1 cellular context compared by ENCODE assay signal in the genomic region with DNA sequence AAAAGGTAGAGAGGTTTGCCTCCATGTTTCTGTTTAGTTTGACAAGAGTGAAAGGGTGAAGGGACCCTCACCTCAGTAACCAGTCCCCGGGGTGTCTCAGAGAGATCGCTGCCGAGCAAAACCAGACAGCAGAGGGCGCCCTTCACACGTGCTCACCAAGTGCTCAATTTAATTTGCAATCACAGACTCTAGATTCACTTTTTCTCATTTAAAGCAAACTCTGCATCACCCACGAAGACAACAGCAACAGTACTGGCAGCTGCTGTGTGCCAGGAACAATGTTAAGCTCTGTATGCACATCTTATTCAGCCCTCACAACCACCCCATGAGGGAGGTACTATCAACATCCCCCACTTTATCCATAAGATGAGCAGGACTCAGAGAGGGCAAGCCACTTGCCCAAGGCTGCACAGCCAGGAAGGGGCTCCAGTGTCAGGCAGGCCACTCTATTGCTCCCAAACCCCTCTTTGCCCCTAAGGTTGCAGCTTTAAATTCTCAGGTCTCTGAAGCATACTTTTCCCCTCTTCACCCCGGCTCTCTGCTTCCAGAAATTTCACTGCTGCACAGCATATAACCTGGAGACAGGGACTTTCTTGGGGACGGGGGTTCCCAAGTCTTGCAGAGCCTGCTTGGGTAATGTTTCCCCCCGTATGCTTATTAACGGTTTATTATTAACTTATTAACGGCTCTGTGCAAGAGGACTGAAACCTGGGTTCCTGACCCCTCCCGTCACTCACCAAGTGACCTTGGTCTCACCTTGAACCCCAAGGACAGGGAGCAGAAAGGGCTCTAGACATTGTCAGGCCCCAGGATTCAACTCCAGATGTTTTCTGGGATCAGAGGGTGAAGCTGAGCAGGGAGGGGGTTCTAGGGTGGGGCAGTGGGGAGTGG.
TF ChIP-seq lines count a peak whose summit lies in the region.

No MANE protein-coding gene starts in this region.

TF ChIP-seq in HepG2, 621 proteins besides CTCF, POLR2A, EP300 and RAD21 (continued from another document and continues in another):
- TF ChIP-seq, protein P1, sequence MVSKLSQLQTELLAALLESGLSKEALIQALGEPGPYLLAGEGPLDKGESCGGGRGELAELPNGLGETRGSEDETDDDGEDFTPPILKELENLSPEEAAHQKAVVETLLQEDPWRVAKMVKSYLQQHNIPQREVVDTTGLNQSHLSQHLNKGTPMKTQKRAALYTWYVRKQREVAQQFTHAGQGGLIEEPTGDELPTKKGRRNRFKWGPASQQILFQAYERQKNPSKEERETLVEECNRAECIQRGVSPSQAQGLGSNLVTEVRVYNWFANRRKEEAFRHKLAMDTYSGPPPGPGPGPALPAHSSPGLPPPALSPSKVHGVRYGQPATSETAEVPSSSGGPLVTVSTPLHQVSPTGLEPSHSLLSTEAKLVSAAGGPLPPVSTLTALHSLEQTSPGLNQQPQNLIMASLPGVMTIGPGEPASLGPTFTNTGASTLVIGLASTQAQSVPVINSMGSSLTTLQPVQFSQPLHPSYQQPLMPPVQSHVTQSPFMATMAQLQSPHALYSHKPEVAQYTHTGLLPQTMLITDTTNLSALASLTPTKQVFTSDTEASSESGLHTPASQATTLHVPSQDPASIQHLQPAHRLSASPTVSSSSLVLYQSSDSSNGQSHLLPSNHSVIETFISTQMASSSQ (IDR thresholded peaks at IDR 0.05; ENCODE audit: low read depth): 0 out of 2 replicates have a peak, but pooled peaks have one; percentile 20
- TF ChIP-seq, protein P1 (CRISPR knock-in tag; IDR thresholded peaks at IDR 0.05; ENCODE audit: borderline replicate concordance): peak; percentile 71; the same call in 1 of the 2 replicates
- no peak for TF ChIP-seq SP1 (IDR thresholded peaks at IDR 0.05)
- TF ChIP-seq SP1 (CRISPR knock-in tag; IDR thresholded peaks at IDR 0.05): no peak
- no peak for TF ChIP-seq ZNF17 (CRISPR knock-in tag; IDR thresholded peaks at IDR 0.05)
- TF ChIP-seq, protein P2, sequence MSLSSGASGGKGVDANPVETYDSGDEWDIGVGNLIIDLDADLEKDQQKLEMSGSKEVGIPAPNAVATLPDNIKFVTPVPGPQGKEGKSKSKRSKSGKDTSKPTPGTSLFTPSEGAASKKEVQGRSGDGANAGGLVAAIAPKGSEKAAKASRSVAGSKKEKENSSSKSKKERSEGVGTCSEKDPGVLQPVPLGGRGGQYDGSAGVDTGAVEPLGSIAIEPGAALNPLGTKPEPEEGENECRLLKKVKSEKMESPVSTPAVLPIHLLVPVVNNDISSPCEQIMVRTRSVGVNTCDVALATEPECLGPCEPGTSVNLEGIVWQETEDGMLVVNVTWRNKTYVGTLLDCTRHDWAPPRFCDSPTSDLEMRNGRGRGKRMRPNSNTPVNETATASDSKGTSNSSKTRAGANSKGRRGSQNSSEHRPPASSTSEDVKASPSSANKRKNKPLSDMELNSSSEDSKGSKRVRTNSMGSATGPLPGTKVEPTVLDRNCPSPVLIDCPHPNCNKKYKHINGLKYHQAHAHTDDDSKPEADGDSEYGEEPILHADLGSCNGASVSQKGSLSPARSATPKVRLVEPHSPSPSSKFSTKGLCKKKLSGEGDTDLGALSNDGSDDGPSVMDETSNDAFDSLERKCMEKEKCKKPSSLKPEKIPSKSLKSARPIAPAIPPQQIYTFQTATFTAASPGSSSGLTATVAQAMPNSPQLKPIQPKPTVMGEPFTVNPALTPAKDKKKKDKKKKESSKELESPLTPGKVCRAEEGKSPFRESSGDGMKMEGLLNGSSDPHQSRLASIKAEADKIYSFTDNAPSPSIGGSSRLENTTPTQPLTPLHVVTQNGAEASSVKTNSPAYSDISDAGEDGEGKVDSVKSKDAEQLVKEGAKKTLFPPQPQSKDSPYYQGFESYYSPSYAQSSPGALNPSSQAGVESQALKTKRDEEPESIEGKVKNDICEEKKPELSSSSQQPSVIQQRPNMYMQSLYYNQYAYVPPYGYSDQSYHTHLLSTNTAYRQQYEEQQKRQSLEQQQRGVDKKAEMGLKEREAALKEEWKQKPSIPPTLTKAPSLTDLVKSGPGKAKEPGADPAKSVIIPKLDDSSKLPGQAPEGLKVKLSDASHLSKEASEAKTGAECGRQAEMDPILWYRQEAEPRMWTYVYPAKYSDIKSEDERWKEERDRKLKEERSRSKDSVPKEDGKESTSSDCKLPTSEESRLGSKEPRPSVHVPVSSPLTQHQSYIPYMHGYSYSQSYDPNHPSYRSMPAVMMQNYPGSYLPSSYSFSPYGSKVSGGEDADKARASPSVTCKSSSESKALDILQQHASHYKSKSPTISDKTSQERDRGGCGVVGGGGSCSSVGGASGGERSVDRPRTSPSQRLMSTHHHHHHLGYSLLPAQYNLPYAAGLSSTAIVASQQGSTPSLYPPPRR (CRISPR knock-in tag; IDR thresholded peaks at IDR 0.05; ENCODE audit: borderline replicate concordance): peak; percentile 9; the same call in 1 of the 2 replicates
- TF ChIP-seq KMT2B (CRISPR knock-in tag; IDR thresholded peaks at IDR 0.05): no peak
- TF ChIP-seq ONECUT2 (CRISPR knock-in tag; IDR thresholded peaks at IDR 0.05): no peak
- TF ChIP-seq MTA1 (CRISPR knock-in tag; IDR thresholded peaks at IDR 0.05; ENCODE audit: borderline replicate concordance): no peak
- TF ChIP-seq CBX1 (IDR thresholded peaks at IDR 0.05; ENCODE audit: low read depth): no peak
- no peak for TF ChIP-seq ZNF180 (CRISPR knock-in tag; IDR thresholded peaks at IDR 0.05; ENCODE audit: borderline replicate concordance, low read depth)
- TF ChIP-seq ZNF788 (CRISPR knock-in tag; IDR thresholded peaks at IDR 0.05; ENCODE audit: borderline replicate concordance): peak; percentile 38; the same call in 1 of the 2 replicates
- TF ChIP-seq, protein P3, sequence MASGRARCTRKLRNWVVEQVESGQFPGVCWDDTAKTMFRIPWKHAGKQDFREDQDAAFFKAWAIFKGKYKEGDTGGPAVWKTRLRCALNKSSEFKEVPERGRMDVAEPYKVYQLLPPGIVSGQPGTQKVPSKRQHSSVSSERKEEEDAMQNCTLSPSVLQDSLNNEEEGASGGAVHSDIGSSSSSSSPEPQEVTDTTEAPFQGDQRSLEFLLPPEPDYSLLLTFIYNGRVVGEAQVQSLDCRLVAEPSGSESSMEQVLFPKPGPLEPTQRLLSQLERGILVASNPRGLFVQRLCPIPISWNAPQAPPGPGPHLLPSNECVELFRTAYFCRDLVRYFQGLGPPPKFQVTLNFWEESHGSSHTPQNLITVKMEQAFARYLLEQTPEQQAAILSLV (CRISPR knock-in tag; IDR thresholded peaks at IDR 0.05; ENCODE audit: borderline replicate concordance): no peak
- no peak for TF ChIP-seq ZNF564 (CRISPR knock-in tag; IDR thresholded peaks at IDR 0.05)
- TF ChIP-seq ZNF652 (CRISPR knock-in tag; IDR thresholded peaks at IDR 0.05; ENCODE audit: borderline replicate concordance, low read depth): no peak
- TF ChIP-seq, protein P4, sequence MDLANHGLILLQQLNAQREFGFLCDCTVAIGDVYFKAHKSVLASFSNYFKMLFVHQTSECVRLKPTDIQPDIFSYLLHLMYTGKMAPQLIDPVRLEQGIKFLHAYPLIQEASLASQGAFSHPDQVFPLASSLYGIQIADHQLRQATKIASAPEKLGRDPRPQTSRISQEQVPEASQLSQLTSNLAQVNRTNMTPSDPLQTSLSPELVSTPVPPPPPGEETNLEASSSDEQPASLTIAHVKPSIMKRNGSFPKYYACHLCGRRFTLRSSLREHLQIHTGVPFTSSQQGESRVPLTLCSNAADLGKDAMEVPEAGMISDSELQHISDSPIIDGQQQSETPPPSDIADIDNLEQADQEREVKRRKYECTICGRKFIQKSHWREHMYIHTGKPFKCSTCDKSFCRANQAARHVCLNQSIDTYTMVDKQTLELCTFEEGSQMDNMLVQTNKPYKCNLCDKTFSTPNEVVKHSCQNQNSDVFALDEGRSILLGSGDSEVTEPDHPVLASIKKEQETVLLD (CRISPR knock-in tag; IDR thresholded peaks at IDR 0.05; ENCODE audit: low read depth): no peak
- no peak for TF ChIP-seq ZNF251 (CRISPR knock-in tag; IDR thresholded peaks at IDR 0.05)
- TF ChIP-seq, protein P5, sequence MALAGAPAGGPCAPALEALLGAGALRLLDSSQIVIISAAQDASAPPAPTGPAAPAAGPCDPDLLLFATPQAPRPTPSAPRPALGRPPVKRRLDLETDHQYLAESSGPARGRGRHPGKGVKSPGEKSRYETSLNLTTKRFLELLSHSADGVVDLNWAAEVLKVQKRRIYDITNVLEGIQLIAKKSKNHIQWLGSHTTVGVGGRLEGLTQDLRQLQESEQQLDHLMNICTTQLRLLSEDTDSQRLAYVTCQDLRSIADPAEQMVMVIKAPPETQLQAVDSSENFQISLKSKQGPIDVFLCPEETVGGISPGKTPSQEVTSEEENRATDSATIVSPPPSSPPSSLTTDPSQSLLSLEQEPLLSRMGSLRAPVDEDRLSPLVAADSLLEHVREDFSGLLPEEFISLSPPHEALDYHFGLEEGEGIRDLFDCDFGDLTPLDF (CRISPR knock-in tag; IDR thresholded peaks at IDR 0.05): no peak
- TF ChIP-seq ESRRA (CRISPR knock-in tag; IDR thresholded peaks at IDR 0.05; ENCODE audit: low read depth): peak; percentile 97
- TF ChIP-seq ZNF768 (CRISPR knock-in tag; IDR thresholded peaks at IDR 0.05): peak; percentile 100
- TF ChIP-seq, protein P6, sequence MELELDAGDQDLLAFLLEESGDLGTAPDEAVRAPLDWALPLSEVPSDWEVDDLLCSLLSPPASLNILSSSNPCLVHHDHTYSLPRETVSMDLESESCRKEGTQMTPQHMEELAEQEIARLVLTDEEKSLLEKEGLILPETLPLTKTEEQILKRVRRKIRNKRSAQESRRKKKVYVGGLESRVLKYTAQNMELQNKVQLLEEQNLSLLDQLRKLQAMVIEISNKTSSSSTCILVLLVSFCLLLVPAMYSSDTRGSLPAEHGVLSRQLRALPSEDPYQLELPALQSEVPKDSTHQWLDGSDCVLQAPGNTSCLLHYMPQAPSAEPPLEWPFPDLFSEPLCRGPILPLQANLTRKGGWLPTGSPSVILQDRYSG (CRISPR knock-in tag; IDR thresholded peaks at IDR 0.05): no peak
- no peak for TF ChIP-seq ZNF260 (CRISPR knock-in tag; IDR thresholded peaks at IDR 0.05; ENCODE audit: borderline replicate concordance, low read depth)
- TF ChIP-seq NFIC (IDR thresholded peaks at IDR 0.05; ENCODE audit: low read length): no peak
- TF ChIP-seq SRSF9 (IDR thresholded peaks at IDR 0.05; ENCODE audit: borderline replicate concordance, insufficient read depth, low read depth, low read length, poor library complexity, severe bottlenecking): no peak
- TF ChIP-seq, protein P7, sequence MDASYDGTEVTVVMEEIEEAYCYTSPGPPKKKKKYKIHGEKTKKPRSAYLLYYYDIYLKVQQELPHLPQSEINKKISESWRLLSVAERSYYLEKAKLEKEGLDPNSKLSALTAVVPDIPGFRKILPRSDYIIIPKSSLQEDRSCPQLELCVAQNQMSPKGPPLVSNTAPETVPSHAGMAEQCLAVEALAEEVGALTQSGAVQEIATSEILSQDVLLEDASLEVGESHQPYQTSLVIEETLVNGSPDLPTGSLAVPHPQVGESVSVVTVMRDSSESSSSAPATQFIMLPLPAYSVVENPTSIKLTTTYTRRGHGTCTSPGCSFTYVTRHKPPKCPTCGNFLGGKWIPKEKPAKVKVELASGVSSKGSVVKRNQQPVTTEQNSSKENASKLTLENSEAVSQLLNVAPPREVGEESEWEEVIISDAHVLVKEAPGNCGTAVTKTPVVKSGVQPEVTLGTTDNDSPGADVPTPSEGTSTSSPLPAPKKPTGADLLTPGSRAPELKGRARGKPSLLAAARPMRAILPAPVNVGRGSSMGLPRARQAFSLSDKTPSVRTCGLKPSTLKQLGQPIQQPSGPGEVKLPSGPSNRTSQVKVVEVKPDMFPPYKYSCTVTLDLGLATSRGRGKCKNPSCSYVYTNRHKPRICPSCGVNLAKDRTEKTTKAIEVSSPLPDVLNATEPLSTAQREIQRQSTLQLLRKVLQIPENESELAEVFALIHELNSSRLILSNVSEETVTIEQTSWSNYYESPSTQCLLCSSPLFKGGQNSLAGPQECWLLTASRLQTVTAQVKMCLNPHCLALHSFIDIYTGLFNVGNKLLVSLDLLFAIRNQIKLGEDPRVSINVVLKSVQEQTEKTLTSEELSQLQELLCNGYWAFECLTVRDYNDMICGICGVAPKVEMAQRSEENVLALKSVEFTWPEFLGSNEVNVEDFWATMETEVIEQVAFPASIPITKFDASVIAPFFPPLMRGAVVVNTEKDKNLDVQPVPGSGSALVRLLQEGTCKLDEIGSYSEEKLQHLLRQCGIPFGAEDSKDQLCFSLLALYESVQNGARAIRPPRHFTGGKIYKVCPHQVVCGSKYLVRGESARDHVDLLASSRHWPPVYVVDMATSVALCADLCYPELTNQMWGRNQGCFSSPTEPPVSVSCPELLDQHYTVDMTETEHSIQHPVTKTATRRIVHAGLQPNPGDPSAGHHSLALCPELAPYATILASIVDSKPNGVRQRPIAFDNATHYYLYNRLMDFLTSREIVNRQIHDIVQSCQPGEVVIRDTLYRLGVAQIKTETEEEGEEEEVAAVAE (CRISPR knock-in tag; IDR thresholded peaks at IDR 0.05; ENCODE audit: borderline replicate concordance): no peak
- TF ChIP-seq, protein P8, sequence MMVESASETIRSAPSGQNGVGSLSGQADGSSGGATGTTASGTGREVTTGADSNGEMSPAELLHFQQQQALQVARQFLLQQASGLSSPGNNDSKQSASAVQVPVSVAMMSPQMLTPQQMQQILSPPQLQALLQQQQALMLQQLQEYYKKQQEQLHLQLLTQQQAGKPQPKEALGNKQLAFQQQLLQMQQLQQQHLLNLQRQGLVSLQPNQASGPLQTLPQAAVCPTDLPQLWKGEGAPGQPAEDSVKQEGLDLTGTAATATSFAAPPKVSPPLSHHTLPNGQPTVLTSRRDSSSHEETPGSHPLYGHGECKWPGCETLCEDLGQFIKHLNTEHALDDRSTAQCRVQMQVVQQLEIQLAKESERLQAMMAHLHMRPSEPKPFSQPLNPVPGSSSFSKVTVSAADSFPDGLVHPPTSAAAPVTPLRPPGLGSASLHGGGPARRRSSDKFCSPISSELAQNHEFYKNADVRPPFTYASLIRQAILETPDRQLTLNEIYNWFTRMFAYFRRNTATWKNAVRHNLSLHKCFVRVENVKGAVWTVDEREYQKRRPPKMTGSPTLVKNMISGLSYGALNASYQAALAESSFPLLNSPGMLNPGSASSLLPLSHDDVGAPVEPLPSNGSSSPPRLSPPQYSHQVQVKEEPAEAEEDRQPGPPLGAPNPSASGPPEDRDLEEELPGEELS (CRISPR knock-in tag; IDR thresholded peaks at IDR 0.05): peak; percentile 46; the same call in 1 of the 2 replicates
- no peak for TF ChIP-seq ZNF567 (CRISPR knock-in tag; IDR thresholded peaks at IDR 0.05; ENCODE audit: borderline replicate concordance)
- TF ChIP-seq SALL2 (CRISPR knock-in tag; IDR thresholded peaks at IDR 0.05): 0 out of 2 replicates have a peak, but pooled peaks have one; percentile 6
- no peak for TF ChIP-seq NFKBIZ (CRISPR knock-in tag; IDR thresholded peaks at IDR 0.05)
- no peak for TF ChIP-seq NFKB2 (CRISPR knock-in tag; IDR thresholded peaks at IDR 0.05; ENCODE audit: borderline replicate concordance)
- no peak for TF ChIP-seq ZNF143 (CRISPR knock-in tag; IDR thresholded peaks at IDR 0.05)
- TF ChIP-seq NR2F6 (IDR thresholded peaks at IDR 0.05): no peak; the same call in 1 of the 2 replicates
- 0 out of 2 replicates have a peak, but pooled peaks have one; percentile 15 for TF ChIP-seq NR2F6 (CRISPR knock-in tag; IDR thresholded peaks at IDR 0.05)
- TF ChIP-seq ARID2 (CRISPR knock-in tag; IDR thresholded peaks at IDR 0.05; ENCODE audit: borderline replicate concordance): no peak
